23 cellular contexts compared by ENCODE assay signal in the genomic region with DNA sequence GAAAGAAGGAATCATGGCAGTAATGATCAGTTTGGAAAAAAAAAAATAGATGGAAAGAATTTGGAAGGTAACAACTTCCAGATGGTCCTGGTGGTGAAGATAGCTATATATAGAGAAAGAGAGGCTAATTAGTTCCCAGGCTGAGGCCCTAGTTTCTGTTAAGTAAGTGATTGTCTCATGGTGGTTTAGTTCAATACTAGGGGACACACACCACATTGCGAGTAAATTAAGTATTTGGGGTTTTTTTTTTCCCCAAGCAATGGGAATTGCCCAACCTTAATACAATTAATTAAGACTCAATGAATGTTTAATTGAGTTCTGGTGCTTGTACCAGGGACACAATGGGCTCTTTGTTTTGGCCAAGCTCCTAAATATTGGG.
DNase-seq lines count a peak whose midpoint lies in the region; ATAC-seq, FAIRE-seq and TF ChIP-seq lines count a peak whose summit lies in the region.
"Had no signal": no experiment of that assay in that cellular context is flagged by ENCODE, and none has a peak within 500 bp of the region (broad histone marks: within the 10 kb centered on the region; RNA-seq: fewer than 3 reads in every experiment).

No MANE protein-coding gene starts in this region.

- H3K27ac ChIP-seq in GM12878 (ENCODE audit: control insufficient read depth, insufficient read depth) (no peak overlapping the region), hepatocyte (peak overlapping the region; percentile 56), neural progenitor cell (no peak overlapping the region)
- H3K27ac ChIP-seq: BLaER1 treated with 17β-estradiol and CSF1 and Interleukin-3, amounts not matched to agents 10 nM and 100 nM had no signal

- FAIRE-seq in GM12878 (lab: Jason Lieb, UNC) = no peak
- FAIRE-seq: H54, HepG2 had no signal

- RAD21 ChIA-PET in GM12878 (lab: Charles Lee; ENCODE audit: unreplicated experiment) = interaction anchor here (0.6 to 2.3 kb wide), 5 partner anchors 23 to 146 kb away, joined by 3 to 11 read pairs (median 3); no protein-coding TSS in a partner anchor

- no peak for DNase-seq in activated naive CD4-positive, alpha-beta T cell treated with anti-CD3 and anti-CD28 coated beads, Interleukin-2, amount 10 ng/mL, durations not matched to agents 7 days and 5 days
- no peak for DNase-seq in activated naive CD4-positive, alpha-beta T cell treated with anti-CD3 and anti-CD28 coated beads, Interleukin-2, amount 50 U/mL, for 16 hours
- no peak for DNase-seq in GM12878 (ENCODE audit: low read depth, low spot score)
- DNase-seq in hepatocyte (ENCODE audit: low spot score) = no peak
- DNase-seq in neural progenitor cell (ENCODE audit: low spot score) = peak; percentile 22
- no peak for DNase-seq in G401 (ENCODE audit: low spot score)
- DNase-seq: 8988T; CD8-positive, alpha-beta memory T cell; COR-L47; DMS 273 treated with DMSO at 0.1 percent for 48 hours; DMS53; DND-41; GDM1; HFFc6; KBM-7 had no signal

- in situ Hi-C loops in GM12878 (cut with MboI) (no loop called here), G401 (cut with HindIII; ENCODE audit: low sequenced_read_pairs) (no loop called here)

- H3K9me3 Mint-ChIP-seq in activated naive CD4-positive, alpha-beta T cell treated with anti-CD3 and anti-CD28 coated beads, Interleukin-2, amount 10 ng/mL, durations not matched to agents 7 days and 5 days = no peaks in the 10 kb centered on the region
- H3K9me3 Mint-ChIP-seq in neural progenitor cell = no peaks in the 10 kb centered on the region
- H3K9me3 Mint-ChIP-seq: HFFc6 had no signal

- POLR2A ChIA-PET in GM12878 (lab: Charles Lee) = interaction anchor here (1.4 kb wide), 1 partner anchor 44 kb away, joined by 3 read pairs; no protein-coding TSS in a partner anchor

- BruUV-seq in GM12878 (replicated peaks; lab: Mats Ljungman, UMichigan) = no TSS peak

- intact Hi-C loops in GM12878 (cut with micrococcal nuclease; ENCODE audit: unreplicated experiment) = loop anchor here (5.0 kb wide), 1 partner anchor 144 kb away; a partner anchor contains a TSS

- H3K4me1 Mint-ChIP-seq in activated naive CD4-positive, alpha-beta T cell treated with anti-CD3 and anti-CD28 coated beads, Interleukin-2, amount 10 ng/mL, durations not matched to agents 7 days and 5 days = no peaks in the 10 kb centered on the region
- H3K4me1 Mint-ChIP-seq in neural progenitor cell = no peaks in the 10 kb centered on the region
- H3K4me1 Mint-ChIP-seq: B cell; CD8-positive, alpha-beta memory T cell; IgD-negative memory B cell had no signal

- H3F3A ChIP-seq in neural progenitor cell (ENCODE audit: low read depth) = no peaks in the 10 kb centered on the region

- H3K4me3 Mint-ChIP-seq in activated naive CD4-positive, alpha-beta T cell treated with anti-CD3 and anti-CD28 coated beads, Interleukin-2, amount 10 ng/mL, durations not matched to agents 7 days and 5 days = no peak overlapping the region
- no peak overlapping the region for H3K4me3 Mint-ChIP-seq in neural progenitor cell
- H3K4me3 Mint-ChIP-seq: B cell; CD8-positive, alpha-beta memory T cell; HFFc6; IgD-negative memory B cell had no signal

- H3K4me1 ChIP-seq in GM12878 (ENCODE audit: control insufficient read depth, insufficient read depth, low read length) = peaks cover 7% of the 10 kb centered on the region
- H3K4me1 ChIP-seq in hepatocyte (ENCODE audit: insufficient read depth) = peaks cover 18% of the 10 kb centered on the region
- peaks cover 8% of the 10 kb centered on the region for H3K4me1 ChIP-seq in neural progenitor cell

- H3K27ac Mint-ChIP-seq in activated naive CD4-positive, alpha-beta T cell treated with anti-CD3 and anti-CD28 coated beads, Interleukin-2, amount 10 ng/mL, durations not matched to agents 7 days and 5 days = peak overlapping the region; percentile 68
- H3K27ac Mint-ChIP-seq in neural progenitor cell = no peak overlapping the region
- H3K27ac Mint-ChIP-seq: B cell; CD8-positive, alpha-beta memory T cell; HFFc6; IgD-negative memory B cell had no signal

- no peak for TF ChIP-seq CTCF in GM12878 (IDR thresholded peaks at IDR 0.05 in 2 of 3, conservative IDR thresholded peaks at IDR 0.05 in 1 of 3; ENCODE audit: control insufficient read depth in 2 of 3, extremely low read depth in 1 of 3, insufficient read depth in 1 of 3, low read depth in 3 of 3, low read length in 3 of 3)
- TF ChIP-seq CTCF in hepatocyte (IDR thresholded peaks at IDR 0.05; ENCODE audit: poor library complexity) = no peak
- TF ChIP-seq CTCF in neural progenitor cell (IDR thresholded peaks at IDR 0.05) = peak; percentile 1

- no peaks in the 10 kb centered on the region for H3K79me2 ChIP-seq in GM12878 (ENCODE audit: control insufficient read depth, insufficient read depth, low read length)
- no peaks in the 10 kb centered on the region for H3K79me2 ChIP-seq in hepatocyte
- no peaks in the 10 kb centered on the region for H3K79me2 ChIP-seq in neural progenitor cell (ENCODE audit: low read depth)

- H3K9me2 ChIP-seq in hepatocyte (replicated peaks; ENCODE audit: insufficient read depth) = no peaks in the 10 kb centered on the region

- peak; percentile 60 for ATAC-seq in GM12878
- no peak for ATAC-seq in HG03460 (IDR thresholded peaks at IDR 0.05; ENCODE audit: unreplicated experiment)
- no peak for ATAC-seq in GM19328 (IDR thresholded peaks at IDR 0.05; ENCODE audit: unreplicated experiment)
- ATAC-seq: HCT116, HepG2 had no signal

- no peak overlapping the region for H3K4me2 ChIP-seq in GM12878 (ENCODE audit: control insufficient read depth, insufficient read depth)
- no peak overlapping the region for H3K4me2 ChIP-seq in hepatocyte
- no peak overlapping the region for H3K4me2 ChIP-seq in neural progenitor cell
- H3K4me2 ChIP-seq: BLaER1 treated with 17β-estradiol and CSF1 and Interleukin-3, amounts not matched to agents 10 nM and 100 nM had no signal

- no peak for TF ChIP-seq EP300 in GM12878 (IDR thresholded peaks at IDR 0.05; ENCODE audit: borderline replicate concordance in 1 of 2, control insufficient read depth in 1 of 2, low read depth in 2 of 2, low read length in 2 of 2)

- SMC1A ChIA-PET in GM12878 (lab: Charles Lee; ENCODE audit: uncharacterized antibody, unreplicated experiment) = interaction anchor here (0.6 to 4.0 kb wide), 7 partner anchors 11 to 598 kb away, joined by 3 to 17 read pairs (median 5); no protein-coding TSS in a partner anchor

- H4K20me1 ChIP-seq in GM12878 (ENCODE audit: control insufficient read depth, insufficient read depth) (no peaks in the 10 kb centered on the region), hepatocyte (ENCODE audit: insufficient read depth, poor library complexity, severe bottlenecking) (no peaks in the 10 kb centered on the region), neural progenitor cell (ENCODE audit: low read depth) (no peaks in the 10 kb centered on the region)
- H4K20me1 ChIP-seq: BLaER1 treated with 17β-estradiol and CSF1 and Interleukin-3, amounts not matched to agents 10 nM and 100 nM had no signal

- H2AFZ ChIP-seq in GM12878 (ENCODE audit: control insufficient read depth, low read depth, low read length) (no peak overlapping the region), hepatocyte (no peak overlapping the region), neural progenitor cell (replicated peaks) (no peak overlapping the region)

- H3K27me3 ChIP-seq in GM12878 (replicated peaks in 1 of 2; ENCODE audit: control insufficient read depth in 2 of 2, insufficient read depth in 2 of 2, low read length in 1 of 2) (no peaks in the 10 kb centered on the region), hepatocyte (no peaks in the 10 kb centered on the region), neural progenitor cell (no peaks in the 10 kb centered on the region)
- H3K27me3 ChIP-seq: BLaER1 treated with 17β-estradiol and CSF1 and Interleukin-3, amounts not matched to agents 10 nM and 100 nM had no signal

- H3K36me3 ChIP-seq in GM12878 (ENCODE audit: control insufficient read depth in 2 of 2, insufficient read depth in 2 of 2, low read length in 1 of 2) = no peaks in the 10 kb centered on the region
- H3K36me3 ChIP-seq in hepatocyte (replicated peaks; ENCODE audit: insufficient read depth, low read depth) = no peaks in the 10 kb centered on the region
- no peaks in the 10 kb centered on the region for H3K36me3 ChIP-seq in neural progenitor cell
- H3K36me3 ChIP-seq: BLaER1 treated with 17β-estradiol and CSF1 and Interleukin-3, amounts not matched to agents 10 nM and 100 nM had no signal

- H3K9me3 ChIP-seq in GM12878 (replicated peaks; ENCODE audit: control insufficient read depth, insufficient read depth, low read length) = no peaks in the 10 kb centered on the region
- no peaks in the 10 kb centered on the region for H3K9me3 ChIP-seq in hepatocyte (ENCODE audit: low read depth)
- H3K9me3 ChIP-seq in neural progenitor cell (ENCODE audit: low read depth) = no peaks in the 10 kb centered on the region
- H3K9me3 ChIP-seq: BLaER1 treated with 17β-estradiol and CSF1 and Interleukin-3, amounts not matched to agents 10 nM and 100 nM had no signal

- H3K4me3 ChIP-seq in GM12878 (no peak overlapping the region), hepatocyte (no peak overlapping the region), neural progenitor cell (no peak overlapping the region)
- H3K4me3 ChIP-seq: BLaER1 treated with 17β-estradiol and CSF1 and Interleukin-3, amounts not matched to agents 10 nM and 100 nM had no signal

- no peak overlapping the region for H3K9ac ChIP-seq in GM12878 (ENCODE audit: control insufficient read depth, insufficient read depth, low read length)
- no peak overlapping the region for H3K9ac ChIP-seq in neural progenitor cell
- H3K9ac ChIP-seq: BLaER1 treated with 17β-estradiol and CSF1 and Interleukin-3, amounts not matched to agents 10 nM and 100 nM had no signal

- no peak for TF ChIP-seq POLR2A in GM12878 (IDR thresholded peaks at IDR 0.05; ENCODE audit: low read depth, low read length)

- CTCF ChIA-PET in activated naive CD4-positive, alpha-beta T cell treated with anti-CD3 and anti-CD28 coated beads, Interleukin-2, amount 10 ng/mL, durations not matched to agents 7 days and 5 days (lab: Charles Lee) = no interaction called here
- CTCF ChIA-PET in GM12878 (lab: Yijun Ruan, JAX) = interaction anchor here (1.6 kb wide), 1 partner anchor 28 kb away, joined by 3 read pairs; no protein-coding TSS in a partner anchor

- H3K27me3 Mint-ChIP-seq in activated naive CD4-positive, alpha-beta T cell treated with anti-CD3 and anti-CD28 coated beads, Interleukin-2, amount 10 ng/mL, durations not matched to agents 7 days and 5 days = no peaks in the 10 kb centered on the region
- H3K27me3 Mint-ChIP-seq in neural progenitor cell (ENCODE audit: insufficient read depth, low read depth) = no peaks in the 10 kb centered on the region
- H3K27me3 Mint-ChIP-seq: B cell; CD8-positive, alpha-beta memory T cell; IgD-negative memory B cell had no signal

- H3K36me3 Mint-ChIP-seq in activated naive CD4-positive, alpha-beta T cell treated with anti-CD3 and anti-CD28 coated beads, Interleukin-2, amount 10 ng/mL, durations not matched to agents 7 days and 5 days = no peaks in the 10 kb centered on the region
- no peaks in the 10 kb centered on the region for H3K36me3 Mint-ChIP-seq in neural progenitor cell
- H3K36me3 Mint-ChIP-seq: CD8-positive, alpha-beta memory T cell; IgD-negative memory B cell had no signal

- WGBS in GM12878 (ENCODE audit: insufficient coverage, insufficient replicate concordance, low lambda C conversion rate, missing lambda C conversion rate) = 100% methylated on average over 1 of the region's 1 CpG
- WGBS in hepatocyte (ENCODE audit: low lambda C conversion rate, missing lambda C conversion rate) = 83% methylated on average over 1 of the region's 1 CpG

- TF ChIP-seq RAD21 in GM12878 (IDR thresholded peaks at IDR 0.05; ENCODE audit: insufficient read depth, low read depth, low read length) = no peak
